ENCODE assay signal across 15 cellular contexts in genomic region chr1:163395767-163396166, GRCh38.
"Had no signal": no experiment of that assay in that cellular context is flagged by ENCODE, and none has a peak within 500 bp of the region (broad histone marks: within the 10 kb centered on the region; RNA-seq: fewer than 3 reads in every experiment).

No MANE protein-coding gene starts in this region.

- H3K27ac ChIP-seq: gastrocnemius medialis, heart right ventricle, pancreas, thyroid gland, uterus, WERI-Rb-1 had no signal

- H3K4me1 ChIP-seq: gastrocnemius medialis, heart right ventricle, pancreas, uterus had no signal

- H3K36me3 ChIP-seq: gastrocnemius medialis, heart right ventricle, pancreas, thyroid gland, uterus, WERI-Rb-1 had no signal

- H3K9me3 ChIP-seq: gastrocnemius medialis, heart right ventricle, pancreas, thyroid gland, uterus had no signal

- DNase-seq: activated CD4-positive, alpha-beta T cell treated with anti-CD3 and anti-CD28 coated beads for 36 hours; activated CD8-positive, alpha-beta memory T cell treated with anti-CD3 and anti-CD28 coated beads, Interleukin-2, amount 50 U/mL, for 4 hours; activated CD8-positive, alpha-beta T cell treated with anti-CD3 and anti-CD28 coated beads for 36 hours; activated naive CD8-positive, alpha-beta T cell treated with anti-CD3 and anti-CD28 coated beads, Interleukin-2, amount 10 ng/mL, durations not matched to agents 7 days and 5 days; aorta; caudate nucleus; cortex of kidney; effector CD8-positive, alpha-beta T cell; gastrocnemius medialis; heart right ventricle; pancreas; retina; thyroid gland; uterus; WERI-Rb-1 had no signal

- H3K27me3 ChIP-seq: gastrocnemius medialis, pancreas, thyroid gland, uterus had no signal

- H3K4me3 ChIP-seq: gastrocnemius medialis, heart right ventricle, pancreas, thyroid gland, uterus had no signal

- ATAC-seq: activated CD4-positive, alpha-beta T cell treated with anti-CD3 and anti-CD28 coated beads for 36 hours; activated CD8-positive, alpha-beta T cell treated with anti-CD3 and anti-CD28 coated beads for 36 hours; gastrocnemius medialis; heart right ventricle; pancreas had no signal
